In the genomic region with DNA sequence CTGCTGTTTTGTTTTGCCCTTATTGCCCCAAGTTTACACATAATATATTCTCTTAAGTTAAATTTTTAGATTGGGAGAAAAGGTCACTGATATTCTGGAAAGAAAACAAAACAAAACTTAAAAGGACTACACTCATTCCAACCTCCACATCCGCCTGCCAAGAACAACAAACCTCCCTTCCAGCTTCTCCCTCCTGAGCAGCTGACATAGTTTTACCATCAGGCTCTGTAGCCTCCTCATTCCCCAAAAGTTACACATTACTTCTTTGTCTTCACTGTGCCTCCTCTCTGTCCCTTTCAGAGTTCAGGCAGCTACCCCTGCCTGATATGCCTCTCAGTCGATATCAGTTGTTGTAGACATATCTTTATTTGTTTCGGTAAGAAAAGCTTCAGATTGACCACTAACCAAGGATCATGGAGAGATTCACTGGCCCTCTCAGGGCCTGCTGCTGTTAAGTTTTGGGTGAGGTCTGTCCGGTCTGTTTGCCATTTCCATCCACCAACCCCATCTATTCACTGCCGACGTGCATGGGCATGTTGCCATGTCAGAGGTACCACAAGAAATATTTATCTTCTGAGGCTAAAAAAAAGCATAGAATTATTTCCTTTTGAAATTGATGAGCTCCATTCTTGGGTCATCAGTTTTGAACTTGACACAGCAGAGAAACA, we compare ENCODE assay signal across 13 cellular contexts.
DNase-seq lines count a peak whose midpoint lies in the region; ATAC-seq, FAIRE-seq and TF ChIP-seq lines count a peak whose summit lies in the region.
"Had no signal": no experiment of that assay in that cellular context is flagged by ENCODE, and none has a peak within 500 bp of the region (broad histone marks: within the 10 kb centered on the region; RNA-seq: fewer than 3 reads in every experiment).

No MANE protein-coding gene starts in this region.

- WGBS in pancreas, 2 donors: 61 to 73% methylated on average over 6 of the region's 6 CpGs

- POLR2A ChIA-PET in activated CD8-positive, alpha-beta T cell treated with anti-CD3 and anti-CD28 coated beads for 36 hours (lab: Charles Lee): no interaction called here

- H3K9me3 Mint-ChIP-seq in activated CD8-positive, alpha-beta T cell treated with anti-CD3 and anti-CD28 coated beads for 36 hours: no peaks in the 10 kb centered on the region

- H3K4me3 ChIP-seq in pancreas: no peak overlapping the region
- H3K4me3 ChIP-seq: mucosa of descending colon had no signal

- no peak for FAIRE-seq in pancreas (lab: Jason Lieb, UNC)

- no peaks in the 10 kb centered on the region for H3K9me3 ChIP-seq in pancreas
- H3K9me3 ChIP-seq: BE2C, mucosa of descending colon had no signal

- peak overlapping the region in 1 of 4 donors; percentile 7 for H3K27ac ChIP-seq in pancreas

- H3K4me1 ChIP-seq in pancreas: peaks cover 0 to 9% (median 0%) of the 10 kb centered on the region in 3 donors
- H3K4me1 ChIP-seq: BE2C had no signal

- ATAC-seq in left cardiac atrium: peak in 1 of 2 donors; percentile 89
- peak in 3 of 4 donors; percentile 74 to 78 (median 75) for ATAC-seq in pancreas
- no peak for ATAC-seq in GM18873 (IDR thresholded peaks at IDR 0.05; ENCODE audit: low FRiP score, unreplicated experiment)
- no peak for ATAC-seq in activated CD8-positive, alpha-beta T cell treated with anti-CD3 and anti-CD28 coated beads for 36 hours
- ATAC-seq: mucosa of descending colon had no signal

- H3K36me3 ChIP-seq in pancreas: no peaks in the 10 kb centered on the region
- H3K36me3 ChIP-seq: BE2C had no signal

- no peaks in the 10 kb centered on the region for H3K36me3 Mint-ChIP-seq in activated CD8-positive, alpha-beta T cell treated with anti-CD3 and anti-CD28 coated beads for 36 hours (ENCODE audit: low read depth)

- H3K4me3 Mint-ChIP-seq in activated CD8-positive, alpha-beta T cell treated with anti-CD3 and anti-CD28 coated beads for 36 hours: no peak overlapping the region

- no peaks in the 10 kb centered on the region for H3K27me3 Mint-ChIP-seq in activated CD8-positive, alpha-beta T cell treated with anti-CD3 and anti-CD28 coated beads for 36 hours

- H3K27me3 ChIP-seq in pancreas: no peaks in the 10 kb centered on the region
- H3K27me3 ChIP-seq: BE2C had no signal

- TF ChIP-seq CTCF in pancreas (IDR thresholded peaks at IDR 0.05): no peak
- no peak for TF ChIP-seq CTCF in activated CD8-positive, alpha-beta T cell treated with anti-CD3 and anti-CD28 coated beads for 36 hours (IDR thresholded peaks at IDR 0.05)

- no peak overlapping the region for H3K27ac Mint-ChIP-seq in activated CD8-positive, alpha-beta T cell treated with anti-CD3 and anti-CD28 coated beads for 36 hours

- peak; percentile 38 for DNase-seq in EL
- DNase-seq in astrocyte of the hippocampus (ENCODE audit: low read depth, low spot score): peak; percentile 82
- DNase-seq in left cardiac atrium: peak; percentile 60
- no peak for DNase-seq in pancreas
- DNase-seq in SW480 (ENCODE audit: low spot score): no peak
- no peak for DNase-seq in activated CD8-positive, alpha-beta T cell treated with anti-CD3 and anti-CD28 coated beads for 36 hours
- DNase-seq in DMS153 (lab: John Stamatoyannopoulos, UW): no peak
- DNase-seq: activated naive CD4-positive, alpha-beta T cell treated with anti-CD3 and anti-CD28 coated beads, Interleukin-2, amount 50 U/mL, for 16 hours; BE2C; hypothalamus; mucosa of descending colon; T-helper 9 cell had no signal

- CTCF ChIA-PET in activated CD8-positive, alpha-beta T cell treated with anti-CD3 and anti-CD28 coated beads for 36 hours (lab: Charles Lee): no interaction called here

- H3K4me1 Mint-ChIP-seq in activated CD8-positive, alpha-beta T cell treated with anti-CD3 and anti-CD28 coated beads for 36 hours (ENCODE audit: low read depth): no peaks in the 10 kb centered on the region

- intact Hi-C loops in left cardiac atrium (cut with DNase I) (no loop called here), pancreas (cut with DNase I) (no loop called here)
- intact Hi-C loops in activated CD8-positive, alpha-beta T cell treated with anti-CD3 and anti-CD28 coated beads for 36 hours (cut with micrococcal nuclease): no loop called here

Comparison
In these comparisons a context has a peak if more than half of its experiments do, and no peak if none do; other contexts are left out.
1. DNase-seq: peak in EL (single experiment), astrocyte of the hippocampus (single experiment) and left cardiac atrium (single experiment); none in pancreas (0 of 6), SW480 (single experiment), activated CD8-positive, alpha-beta T cell treated with anti-CD3 and anti-CD28 coated beads for 36 hours (single experiment) and DMS153 (single experiment).
2. ATAC-seq: peak in pancreas (3 of 4); none in GM18873 (single experiment) and activated CD8-positive, alpha-beta T cell treated with anti-CD3 and anti-CD28 coated beads for 36 hours (single experiment).